Comparison of ENCODE assay signal across 15 cellular contexts in genomic region chr2:168234407-168235085, GRCh38. TPM values are rescaled to one million over a fixed set of nuclear protein-coding genes. Genes with fewer than 3 reads are reported as not detected.
DNase-seq lines count a peak whose midpoint lies in the region; ATAC-seq, FAIRE-seq and TF ChIP-seq lines count a peak whose summit lies in the region.
"Had no signal": no experiment of that assay in that cellular context is flagged by ENCODE, and none has a peak within 500 bp of the region (broad histone marks: within the 10 kb centered on the region; RNA-seq: fewer than 3 reads in every experiment).

No MANE protein-coding gene starts in this region.

- H3K4me1 Mint-ChIP-seq in activated CD8-positive, alpha-beta memory T cell treated with anti-CD3 and anti-CD28 coated beads, Interleukin-2, amount 10 ng/mL, durations not matched to agents 7 days and 5 days, result peaks cover 11% of the 10 kb centered on the region
- H3K4me1 Mint-ChIP-seq in central memory CD8-positive, alpha-beta T cell, result peaks cover 41% of the 10 kb centered on the region
- H3K4me1 Mint-ChIP-seq in Caco-2 (ENCODE audit: low read depth, unreplicated experiment), result no peaks in the 10 kb centered on the region

- intact Hi-C loops in Caco-2 (cut with micrococcal nuclease; ENCODE audit: unreplicated experiment), result no loop called here
- intact Hi-C loops in kidney (cut with DNase I), result no loop called here
- intact Hi-C loops in body of pancreas (cut with DNase I), result no loop called here

- H3K4me3 Mint-ChIP-seq in activated CD8-positive, alpha-beta memory T cell treated with anti-CD3 and anti-CD28 coated beads, Interleukin-2, amount 10 ng/mL, durations not matched to agents 7 days and 5 days, result no peak overlapping the region
- H3K4me3 Mint-ChIP-seq in central memory CD8-positive, alpha-beta T cell, result peak overlapping the region; percentile 12
- H3K4me3 Mint-ChIP-seq in Caco-2 (ENCODE audit: unreplicated experiment), result no peak overlapping the region
- H3K4me3 Mint-ChIP-seq: naive B cell had no signal

- no peak for DNase-seq in activated CD8-positive, alpha-beta memory T cell treated with anti-CD3 and anti-CD28 coated beads, Interleukin-2, amount 10 ng/mL, durations not matched to agents 7 days and 5 days
- DNase-seq in activated CD8-positive, alpha-beta memory T cell treated with anti-CD3 and anti-CD28 coated beads, Interleukin-2, amount 50 U/mL, for 4 hours, result no peak
- no peak for DNase-seq in central memory CD8-positive, alpha-beta T cell (ENCODE audit: low spot score in 2 of 2)
- no peak for DNase-seq in Caco-2
- no peak for DNase-seq in kidney
- DNase-seq in body of pancreas, result no peak
- DNase-seq: naive B cell; NCI-H2081; NCI-H526 treated with DMSO at 0.1 percent for 48 hours; stimulated activated CD4-positive, alpha-beta T cell treated with anti-CD3 and anti-CD28 coated beads, Interleukin-15, amount 100 ng/mL, for 24 hours had no signal

- H3K4me2 ChIP-seq in skeletal muscle satellite cell (ENCODE audit: low read length), result peak overlapping the region; percentile 75
- H3K4me2 ChIP-seq: A549 had no signal

- H3K27me3 ChIP-seq in skeletal muscle satellite cell (ENCODE audit: control insufficient read depth, insufficient read depth, low read length), result no peaks in the 10 kb centered on the region
- H3K27me3 ChIP-seq in Caco-2 (replicated peaks; ENCODE audit: control insufficient read depth, insufficient read depth, low read length), result no peaks in the 10 kb centered on the region
- no peaks in the 10 kb centered on the region for H3K27me3 ChIP-seq in body of pancreas

- TF ChIP-seq CTCF in Caco-2 (IDR thresholded peaks at IDR 0.05; ENCODE audit: insufficient read depth in 1 of 2, low read depth in 1 of 2, low read length in 1 of 2, severe bottlenecking in 1 of 2, unreplicated experiment in 1 of 2) (no peak), kidney (IDR thresholded peaks at IDR 0.05; ENCODE audit: borderline replicate concordance, extremely low read depth, insufficient read depth) (no peak), body of pancreas (IDR thresholded peaks at IDR 0.05) (no peak)

- CTCF ChIA-PET in activated CD8-positive, alpha-beta memory T cell treated with anti-CD3 and anti-CD28 coated beads, Interleukin-2, amount 10 ng/mL, durations not matched to agents 7 days and 5 days (lab: Charles Lee), result no interaction called here
- CTCF ChIA-PET in Caco-2 (lab: Charles Lee), result no interaction called here

- POLR2A ChIA-PET in Caco-2 (lab: Charles Lee), result no interaction called here

- FAIRE-seq in kidney (lab: Jason Lieb, UNC), result no peak
- FAIRE-seq: A549 had no signal

- H3K27ac ChIP-seq in kidney (ENCODE audit: low read depth in 2 of 2, low read length in 2 of 2), result no peak overlapping the region
- no peak overlapping the region for H3K27ac ChIP-seq in body of pancreas
- H3K27ac ChIP-seq: A549, coronary artery had no signal

- peak overlapping the region; percentile 27 for H3K4me3 ChIP-seq in skeletal muscle satellite cell (ENCODE audit: low read length)
- H3K4me3 ChIP-seq in Caco-2 (ENCODE audit: low read depth, low read length), result no peak overlapping the region
- no peak overlapping the region for H3K4me3 ChIP-seq in kidney (ENCODE audit: low read length in 2 of 2)
- H3K4me3 ChIP-seq in body of pancreas, result no peak overlapping the region
- H3K4me3 ChIP-seq: A549, coronary artery had no signal

- WGBS in body of pancreas, 2 donors, result 84 to 92% methylated on average over 2 of the region's 2 CpGs

- peaks cover 29% of the 10 kb centered on the region for H3K36me3 Mint-ChIP-seq in activated CD8-positive, alpha-beta memory T cell treated with anti-CD3 and anti-CD28 coated beads, Interleukin-2, amount 10 ng/mL, durations not matched to agents 7 days and 5 days
- H3K36me3 Mint-ChIP-seq in central memory CD8-positive, alpha-beta T cell (ENCODE audit: insufficient read depth), result peaks cover 8% of the 10 kb centered on the region
- H3K36me3 Mint-ChIP-seq in Caco-2 (ENCODE audit: insufficient read depth, unreplicated experiment), result no peaks in the 10 kb centered on the region
- H3K36me3 Mint-ChIP-seq: naive B cell had no signal

- peaks cover 4% of the 10 kb centered on the region for H3K9me3 Mint-ChIP-seq in activated CD8-positive, alpha-beta memory T cell treated with anti-CD3 and anti-CD28 coated beads, Interleukin-2, amount 10 ng/mL, durations not matched to agents 7 days and 5 days (ENCODE audit: low read depth)
- no peaks in the 10 kb centered on the region for H3K9me3 Mint-ChIP-seq in central memory CD8-positive, alpha-beta T cell
- H3K9me3 Mint-ChIP-seq in Caco-2 (ENCODE audit: unreplicated experiment), result no peaks in the 10 kb centered on the region

- peaks cover 3% of the 10 kb centered on the region for H3K36me3 ChIP-seq in skeletal muscle satellite cell (ENCODE audit: insufficient read depth, low read length)
- H3K36me3 ChIP-seq in Caco-2 (ENCODE audit: control insufficient read depth, insufficient read depth, low read length), result no peaks in the 10 kb centered on the region
- H3K36me3 ChIP-seq in kidney (ENCODE audit: control insufficient read depth in 1 of 2, insufficient read depth in 2 of 2, low read length in 2 of 2), result no peaks in the 10 kb centered on the region
- no peaks in the 10 kb centered on the region for H3K36me3 ChIP-seq in body of pancreas (replicated peaks in 1 of 2; ENCODE audit: insufficient read depth in 1 of 2, low read depth in 2 of 2)

- peaks cover 28% of the 10 kb centered on the region for H3K4me1 ChIP-seq in skeletal muscle satellite cell (ENCODE audit: control insufficient read depth, insufficient read depth, low read length)
- no peaks in the 10 kb centered on the region for H3K4me1 ChIP-seq in Caco-2
- peaks cover 0 to 5% of the 10 kb centered on the region in 2 donors for H3K4me1 ChIP-seq in kidney (ENCODE audit: control insufficient read depth in 1 of 2, insufficient read depth in 1 of 2, low read depth in 1 of 2, low read length in 2 of 2)
- H3K4me1 ChIP-seq in body of pancreas, result no peaks in the 10 kb centered on the region

- peak; percentile 76 for ATAC-seq in activated CD8-positive, alpha-beta memory T cell treated with anti-CD3 and anti-CD28 coated beads, Interleukin-2, amount 10 ng/mL, durations not matched to agents 7 days and 5 days
- peak; percentile 26 for ATAC-seq in SK-N-SH treated with all-trans-retinoic acid at 6 μM for 48 hours
- ATAC-seq in central memory CD8-positive, alpha-beta T cell (replicated peaks; ENCODE audit: extremely low read depth, poor library complexity, severe bottlenecking), result peak; percentile 92
- ATAC-seq in body of pancreas, result no peak
- ATAC-seq: A549 had no signal

- peak overlapping the region; percentile 0 for H3K27ac Mint-ChIP-seq in activated CD8-positive, alpha-beta memory T cell treated with anti-CD3 and anti-CD28 coated beads, Interleukin-2, amount 10 ng/mL, durations not matched to agents 7 days and 5 days
- H3K27ac Mint-ChIP-seq in central memory CD8-positive, alpha-beta T cell (ENCODE audit: low read depth), result no peak overlapping the region
- no peak overlapping the region for H3K27ac Mint-ChIP-seq in Caco-2 (ENCODE audit: unreplicated experiment)

- no peaks in the 10 kb centered on the region for H3K9me3 ChIP-seq in skeletal muscle satellite cell (replicated peaks; ENCODE audit: low read length)
- H3K9me3 ChIP-seq in Caco-2, result no peaks in the 10 kb centered on the region
- peaks cover 0 to 5% of the 10 kb centered on the region in 2 donors for H3K9me3 ChIP-seq in kidney (ENCODE audit: control insufficient read depth in 1 of 2, low read length in 2 of 2)
- H3K9me3 ChIP-seq in body of pancreas, result no peaks in the 10 kb centered on the region
- H3K9me3 ChIP-seq: A549 had no signal

- no TSS peak for BruUV-seq in Caco-2 (replicated peaks; lab: Mats Ljungman, UMichigan)

- no peaks in the 10 kb centered on the region for H3K27me3 Mint-ChIP-seq in activated CD8-positive, alpha-beta memory T cell treated with anti-CD3 and anti-CD28 coated beads, Interleukin-2, amount 10 ng/mL, durations not matched to agents 7 days and 5 days
- no peaks in the 10 kb centered on the region for H3K27me3 Mint-ChIP-seq in central memory CD8-positive, alpha-beta T cell
- peaks cover 5% of the 10 kb centered on the region for H3K27me3 Mint-ChIP-seq in Caco-2 (ENCODE audit: insufficient read depth, unreplicated experiment)
- H3K27me3 Mint-ChIP-seq: naive B cell had no signal

- peak overlapping the region; percentile 29 for H3K9ac ChIP-seq in skeletal muscle satellite cell (ENCODE audit: low read depth, low read length)
- H3K9ac ChIP-seq in kidney (ENCODE audit: low read length in 2 of 2), result no peak overlapping the region

- TF ChIP-seq POLR2A in body of pancreas (IDR thresholded peaks at IDR 0.05), result no peak

TF ChIP-seq in SK-N-SH treated with all-trans-retinoic acid at 6 μM for 48 hours, 23 proteins besides CTCF, POLR2A, EP300 and RAD21 (continues in another document):
- TF ChIP-seq TCF4 (CRISPR knock-in tag; IDR thresholded peaks at IDR 0.05; ENCODE audit: borderline replicate concordance) (no peak), CSDC2 (CRISPR knock-in tag; IDR thresholded peaks at IDR 0.05) (no peak), ZNF70 (CRISPR knock-in tag; IDR thresholded peaks at IDR 0.05) (no peak), SNAI2 (CRISPR knock-in tag; IDR thresholded peaks at IDR 0.05) (no peak), ARNTL (CRISPR knock-in tag; IDR thresholded peaks at IDR 0.05; ENCODE audit: borderline replicate concordance, low read depth) (no peak), GLIS3 (CRISPR knock-in tag; IDR thresholded peaks at IDR 0.05) (no peak), OSR1 (CRISPR knock-in tag; IDR thresholded peaks at IDR 0.05) (no peak), ZNF8 (CRISPR knock-in tag; IDR thresholded peaks at IDR 0.05) (no peak), ZFP30 (CRISPR knock-in tag; IDR thresholded peaks at IDR 0.05) (no peak), RARB (CRISPR knock-in tag; IDR thresholded peaks at IDR 0.05) (no peak)
- TF ChIP-seq, protein P1, sequence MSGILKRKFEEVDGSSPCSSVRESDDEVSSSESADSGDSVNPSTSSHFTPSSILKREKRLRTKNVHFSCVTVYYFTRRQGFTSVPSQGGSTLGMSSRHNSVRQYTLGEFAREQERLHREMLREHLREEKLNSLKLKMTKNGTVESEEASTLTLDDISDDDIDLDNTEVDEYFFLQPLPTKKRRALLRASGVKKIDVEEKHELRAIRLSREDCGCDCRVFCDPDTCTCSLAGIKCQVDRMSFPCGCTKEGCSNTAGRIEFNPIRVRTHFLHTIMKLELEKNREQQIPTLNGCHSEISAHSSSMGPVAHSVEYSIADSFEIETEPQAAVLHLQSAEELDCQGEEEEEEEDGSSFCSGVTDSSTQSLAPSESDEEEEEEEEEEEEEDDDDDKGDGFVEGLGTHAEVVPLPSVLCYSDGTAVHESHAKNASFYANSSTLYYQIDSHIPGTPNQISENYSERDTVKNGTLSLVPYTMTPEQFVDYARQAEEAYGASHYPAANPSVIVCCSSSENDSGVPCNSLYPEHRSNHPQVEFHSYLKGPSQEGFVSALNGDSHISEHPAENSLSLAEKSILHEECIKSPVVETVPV (CRISPR knock-in tag; IDR thresholded peaks at IDR 0.05), result no peak

RNA-seq across cellular contexts. Expression of gene STK39, which starts 12.8 kb away (rescaled TPM):
- 10 to 100 TPM; 29.4 to 35.7 TPM for total RNA-seq in activated CD8-positive, alpha-beta memory T cell treated with anti-CD3 and anti-CD28 coated beads, Interleukin-2, amount 10 ng/mL, durations not matched to agents 7 days and 5 days
- 20.3 and 22.9 TPM in 2 replicates for total RNA-seq in skeletal muscle satellite cell (2012; rRNA removed)
- total RNA-seq in Caco-2 (2022), result 2.9 and 5.1 TPM in 2 replicates
- 27.1 TPM for total RNA-seq in kidney
- polyA plus RNA-seq in kidney (ENCODE audit: insufficient read depth, low read depth, low replicate concordance), result 15.9 TPM
- total RNA-seq in body of pancreas, result 10 to 100 TPM; 12.9 to 15.8 TPM
- total RNA-seq: G401 had no signal
